In the genomic region with DNA sequence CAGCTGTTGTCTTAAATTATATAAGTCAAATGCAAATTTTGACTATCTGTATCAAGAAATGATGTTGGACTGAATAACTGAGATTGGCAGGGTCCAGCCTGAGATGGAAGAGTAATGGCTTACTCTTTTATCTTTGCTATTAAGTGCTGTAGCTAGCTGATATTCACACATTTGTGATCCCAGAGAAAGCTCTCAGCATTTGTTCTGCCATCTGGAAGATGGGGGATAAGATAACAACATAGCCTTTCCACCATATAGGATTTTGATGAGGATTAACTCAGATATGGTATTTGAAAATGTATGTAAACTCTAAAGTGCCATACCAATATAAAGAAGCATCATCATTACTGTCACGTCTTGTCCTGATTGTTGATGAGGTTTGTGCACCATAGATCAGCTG, we compare ENCODE assay signal across 3 cellular contexts.
"Had no signal": no experiment of that assay in that cellular context is flagged by ENCODE, and none has a peak within 500 bp of the region (broad histone marks: within the 10 kb centered on the region; RNA-seq: fewer than 3 reads in every experiment).

No MANE protein-coding gene starts in this region.

- ATAC-seq: GM12878 had no signal

- DNase-seq: GDM1, GF-D8 had no signal

- H3K4me3 ChIP-seq: GM12878 had no signal
